26 cellular contexts compared by ENCODE assay signal in the genomic region with DNA sequence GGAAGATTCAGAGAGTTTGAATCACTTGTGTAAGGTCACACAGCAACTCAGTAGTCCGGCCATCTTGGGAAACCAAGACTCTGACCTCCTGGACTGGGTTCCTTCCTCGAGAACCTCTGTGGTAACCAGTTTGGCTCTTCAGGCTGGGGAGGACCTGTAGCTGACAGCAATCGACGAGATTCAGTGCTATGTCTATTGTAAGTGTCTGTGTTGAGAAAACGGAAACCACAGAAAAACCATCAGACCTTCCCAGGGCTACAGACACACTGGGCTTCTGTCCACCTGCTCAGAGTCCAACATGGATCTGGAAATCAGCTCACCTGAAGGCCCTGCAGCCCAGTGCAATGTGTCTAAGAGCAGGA.
DNase-seq lines count a peak whose midpoint lies in the region; ATAC-seq, FAIRE-seq and TF ChIP-seq lines count a peak whose summit lies in the region.
"Had no signal": no experiment of that assay in that cellular context is flagged by ENCODE, and none has a peak within 500 bp of the region (broad histone marks: within the 10 kb centered on the region; RNA-seq: fewer than 3 reads in every experiment).

No MANE protein-coding gene starts in this region.

- peaks cover 10% of the 10 kb centered on the region for H3F3A ChIP-seq in neural progenitor cell (ENCODE audit: low read depth)

- no peaks in the 10 kb centered on the region for H3K36me3 ChIP-seq in neural progenitor cell
- H3K36me3 ChIP-seq: gastrocnemius medialis, tibial artery had no signal

- no peak overlapping the region for H3K4me2 ChIP-seq in neural progenitor cell

- H3K9me3 ChIP-seq in neural progenitor cell (ENCODE audit: low read depth): no peaks in the 10 kb centered on the region
- H3K9me3 ChIP-seq: body of pancreas, gastrocnemius medialis, tibial artery had no signal

- H3K27me3 Mint-ChIP-seq in neural progenitor cell (ENCODE audit: insufficient read depth, low read depth): peaks cover 2% of the 10 kb centered on the region

- no peaks in the 10 kb centered on the region for H3K9me3 Mint-ChIP-seq in neural progenitor cell
- H3K9me3 Mint-ChIP-seq: activated CD4-positive, alpha-beta memory T cell treated with anti-CD3 and anti-CD28 coated beads, Interleukin-2, amount 10 ng/mL, durations not matched to agents 7 days and 5 days had no signal

- H3K27ac ChIP-seq in neural progenitor cell: no peak overlapping the region
- H3K27ac ChIP-seq: body of pancreas, gastrocnemius medialis, RWPE1, tibial artery had no signal

- no peaks in the 10 kb centered on the region for H3K27me3 ChIP-seq in neural progenitor cell
- H3K27me3 ChIP-seq: body of pancreas, gastrocnemius medialis, tibial artery had no signal

- peak; percentile 56 for ATAC-seq in HG03097 (IDR thresholded peaks at IDR 0.05; ENCODE audit: low FRiP score, unreplicated experiment)
- ATAC-seq: activated CD4-positive, CD25-positive, alpha-beta regulatory T cell treated with anti-CD3 and anti-CD28 coated beads, Interleukin-2, amount 50 U/mL, for 24 hours; body of pancreas; esophagus mucosa; gastrocnemius medialis; SK-N-SH treated with all-trans-retinoic acid at 6 μM for 48 hours had no signal

- H3K4me3 Mint-ChIP-seq in neural progenitor cell: no peak overlapping the region
- H3K4me3 Mint-ChIP-seq: activated CD4-positive, alpha-beta memory T cell treated with anti-CD3 and anti-CD28 coated beads, Interleukin-2, amount 10 ng/mL, durations not matched to agents 7 days and 5 days had no signal

- H2AFZ ChIP-seq in neural progenitor cell (replicated peaks): no peak overlapping the region

- no peaks in the 10 kb centered on the region for H3K36me3 Mint-ChIP-seq in neural progenitor cell

- TF ChIP-seq POLR2A in NB4 (IDR thresholded peaks at IDR 0.05; ENCODE audit: extremely low read depth, insufficient read length): no peak

- H3K4me1 Mint-ChIP-seq in neural progenitor cell: peaks cover 62% of the 10 kb centered on the region
- H3K4me1 Mint-ChIP-seq: activated CD4-positive, alpha-beta memory T cell treated with anti-CD3 and anti-CD28 coated beads, Interleukin-2, amount 10 ng/mL, durations not matched to agents 7 days and 5 days had no signal

- no peaks in the 10 kb centered on the region for H3K79me2 ChIP-seq in neural progenitor cell (ENCODE audit: low read depth)

- H3K27ac Mint-ChIP-seq in neural progenitor cell: peak overlapping the region; percentile 95
- H3K27ac Mint-ChIP-seq: activated CD4-positive, alpha-beta memory T cell treated with anti-CD3 and anti-CD28 coated beads, Interleukin-2, amount 10 ng/mL, durations not matched to agents 7 days and 5 days had no signal

- H3K9ac ChIP-seq in neural progenitor cell: no peak overlapping the region

- H3K4me3 ChIP-seq in GM12865 (ENCODE audit: low read depth, low read length) (no peak overlapping the region), NB4 (ENCODE audit: low read depth, low read length) (no peak overlapping the region), neural progenitor cell (no peak overlapping the region)
- H3K4me3 ChIP-seq: body of pancreas, gastrocnemius medialis, smooth muscle cell, tibial artery had no signal

- H4K20me1 ChIP-seq in neural progenitor cell (ENCODE audit: low read depth): no peaks in the 10 kb centered on the region

- peaks cover 40% of the 10 kb centered on the region for H3K4me1 ChIP-seq in neural progenitor cell

- FAIRE-seq in HTR-8/SVneo (lab: Jason Lieb, UNC): no peak
- FAIRE-seq: islet of Langerhans had no signal

- no peak for TF ChIP-seq CTCF in GM12865 (IDR thresholded peaks at IDR 0.05; ENCODE audit: insufficient read depth, low read depth, low read length, missing control alignments)
- TF ChIP-seq CTCF in NB4 (IDR thresholded peaks at IDR 0.05; ENCODE audit: low read depth, low read length): no peak
- TF ChIP-seq CTCF in neural progenitor cell (IDR thresholded peaks at IDR 0.05): no peak

- DNase-seq in GM12865 (ENCODE audit: low read depth) (peak; percentile 5), NB4 (ENCODE audit: low read depth) (peak; percentile 33), neural progenitor cell (ENCODE audit: low spot score) (no peak), SKM-1 treated with dmso at 0.1 percent for 144 hours (lab: John Stamatoyannopoulos, UW; ENCODE audit: unreplicated experiment) (no peak), HTR-8/SVneo (ENCODE audit: insufficient read length, low spot score) (no peak), medulla oblongata (ENCODE audit: extremely low spot score) (no peak)
- no peak for DNase-seq in stimulated activated CD4-positive, alpha-beta T cell treated with anti-CD3 and anti-CD28 coated beads, Interleukin-12 subunit alpha, Interleukin-12 subunit beta, amount 100 ng/mL, for 4 hours
- DNase-seq: activated CD4-positive, alpha-beta memory T cell treated with anti-CD3 and anti-CD28 coated beads, Interleukin-2, amount 10 ng/mL, durations not matched to agents 7 days and 5 days; activated gamma-delta T cell treated with Interleukin-2 at 50 U/mL for 16 hours; activated T-cell treated with anti-CD3 and anti-CD28 coated beads for 4 hours; effector CD8-positive, alpha-beta T cell; gastrocnemius medialis; NCI-H146; NCI-H2171; NCI-H526 treated with DMSO at 0.1 percent for 48 hours; stimulated activated CD4-positive, alpha-beta T cell treated with anti-CD3 and anti-CD28 coated beads, Interleukin-2, amount 100 ng/mL, for 48 hours; T1000 had no signal

Comparison
In these comparisons a context has a peak if more than half of its experiments do, and no peak if none do; other contexts are left out.
1. DNase-seq: peak in GM12865 (single experiment) and NB4 (single experiment); none in neural progenitor cell (single experiment), SKM-1 treated with dmso at 0.1 percent for 144 hours (single experiment), HTR-8/SVneo (single experiment), medulla oblongata (single experiment) and stimulated activated CD4-positive, alpha-beta T cell treated with anti-CD3 and anti-CD28 coated beads, Interleukin-12 subunit alpha, Interleukin-12 subunit beta, amount 100 ng/mL, for 4 hours (single experiment).